Comparison of ENCODE assay signal across 8 cellular contexts in genomic region chr4:25861422-25861926, GRCh38. TPM values are rescaled to one million over a fixed set of nuclear protein-coding genes. Genes with fewer than 3 reads are reported as not detected.
A peak's percentile ranks its signal among the peaks of the same experiment; 100 is the strongest.
DNase-seq lines count a peak whose midpoint lies in the region; ATAC-seq, FAIRE-seq and TF ChIP-seq lines count a peak whose summit lies in the region.

No MANE protein-coding gene starts in this region.

- peak overlapping the region; percentile 59 to 71 for H3K4me3 ChIP-seq in right atrium auricular region
- H3K4me3 ChIP-seq in ascending aorta: peak overlapping the region; percentile 78 to 80
- H3K4me3 ChIP-seq in HepG2 (replicated peaks in 1 of 3; ENCODE audit: insufficient read depth in 1 of 3, low read depth in 2 of 3, low read length in 3 of 3): no peak overlapping the region
- H3K4me3 ChIP-seq in uterus: peak overlapping the region; percentile 9 to 50

- no peaks in the 10 kb centered on the region for H3K36me3 ChIP-seq in right atrium auricular region
- no peaks in the 10 kb centered on the region for H3K36me3 ChIP-seq in ascending aorta
- no peaks in the 10 kb centered on the region for H3K36me3 ChIP-seq in HepG2 (replicated peaks in 1 of 2; ENCODE audit: control insufficient read depth in 1 of 2, insufficient read depth in 2 of 2, low read length in 2 of 2)
- H3K36me3 ChIP-seq in uterus: no peaks in the 10 kb centered on the region

- H3K27me3 ChIP-seq in right atrium auricular region (no peaks in the 10 kb centered on the region), ascending aorta (no peaks in the 10 kb centered on the region), HepG2 (ENCODE audit: control insufficient read depth in 1 of 2, insufficient read depth in 2 of 2, low read length in 2 of 2) (peaks cover 6 to 48% of the 10 kb centered on the region in 2 experiments; a peak in 4 of 5 replicates), uterus (no peaks in the 10 kb centered on the region)

- no peak for ATAC-seq in Right ventricle myocardium superior (ENCODE audit: poor library complexity)
- ATAC-seq in HepG2: no peak
- ATAC-seq in HG02840 (IDR thresholded peaks at IDR 0.05; ENCODE audit: low FRiP score, unreplicated experiment): no peak

- no peak for TF ChIP-seq POLR2A in HepG2 (IDR thresholded peaks at IDR 0.05; ENCODE audit: insufficient read depth in 1 of 2, low read depth in 2 of 2, low read length in 2 of 2)
- TF ChIP-seq POLR2A in uterus (IDR thresholded peaks at IDR 0.05): no peak

- H4K20me1 ChIP-seq in HepG2 (ENCODE audit: insufficient read depth, low read length): no peaks in the 10 kb centered on the region

- in situ Hi-C loops in HepG2 (cut with HindIII; ENCODE audit: extremely low pct_ligation_motif_present, low pct_unique_long_range_greater_than_20kb): no loop called here

- no peak for TF ChIP-seq RAD21 in HepG2 (CRISPR knock-in tag; IDR thresholded peaks at IDR 0.05)

- intact Hi-C loops in Right ventricle myocardium superior (cut with DNase I) (loop anchor here (5.0 kb wide), 1 partner anchor 51 kb away; the partner anchor contains the start of gene SMIM20), ascending aorta (cut with DNase I) (no loop called here), HepG2 (cut with micrococcal nuclease; ENCODE audit: unreplicated experiment) (no loop called here), uterus (cut with DNase I; ENCODE audit: low total_unique reads) (no loop called here)

- H3K79me2 ChIP-seq in HepG2 (ENCODE audit: insufficient read depth, low read length): no peaks in the 10 kb centered on the region

- POLR2A ChIA-PET in HepG2 (lab: Yijun Ruan, JAX): no interaction called here

- H3K9ac ChIP-seq in HepG2 (ENCODE audit: insufficient read depth, low read depth, low read length): no peak overlapping the region

- H3K4me2 ChIP-seq in HepG2 (ENCODE audit: low read depth, low read length): peak overlapping the region; percentile 68; the same call in 1 of the 2 replicates

- no TSS peak for BruUV-seq in HepG2 (replicated peaks; lab: Mats Ljungman, UMichigan)

- CTCF ChIA-PET in HepG2 (lab: Yijun Ruan, JAX; ENCODE audit: low intra/inter-chr PET ratio, low total read pairs): no interaction called here

- DNase-seq in right atrium auricular region (ENCODE audit: low spot score) (no peak), Right ventricle myocardium superior (no peak), ascending aorta (ENCODE audit: low spot score in 2 of 2) (no peak), HepG2 (ENCODE audit: low spot score) (no peak), uterus (no peak), amniotic stem cell (lab: John Stamatoyannopoulos, UW) (no peak)
- no peak for DNase-seq in activated effector memory CD4-positive, alpha-beta T cell treated with Interleukin-2 at 50 U/mL for 16 hours

- no peak for TF ChIP-seq CTCF in right atrium auricular region (IDR thresholded peaks at IDR 0.05)
- TF ChIP-seq CTCF in ascending aorta (IDR thresholded peaks at IDR 0.05): no peak
- no peak for TF ChIP-seq CTCF in HepG2 (CRISPR knock-in tag; IDR thresholded peaks at IDR 0.05)
- TF ChIP-seq CTCF in uterus (IDR thresholded peaks at IDR 0.05): no peak

- FAIRE-seq in HepG2 (lab: Jason Lieb, UNC): no peak

- H2AFZ ChIP-seq in HepG2 (ENCODE audit: low read length): no peak overlapping the region

- WGBS in HepG2 (ENCODE audit: low lambda C conversion rate): 28% methylated on average over 4 of the region's 4 CpGs

- H3K9me3 ChIP-seq in right atrium auricular region (no peaks in the 10 kb centered on the region), ascending aorta (no peaks in the 10 kb centered on the region), HepG2 (ENCODE audit: low read length) (no peaks in the 10 kb centered on the region), uterus (no peaks in the 10 kb centered on the region)

- H3K27ac ChIP-seq in right atrium auricular region: peak overlapping the region; percentile 25 to 63
- H3K27ac ChIP-seq in ascending aorta: no peak overlapping the region
- no peak overlapping the region for H3K27ac ChIP-seq in HepG2 (ENCODE audit: extremely low read length, insufficient read depth, low read length)
- H3K27ac ChIP-seq in uterus: no peak overlapping the region

- TF ChIP-seq EP300 in HepG2 (IDR thresholded peaks at IDR 0.05; ENCODE audit: low read depth in 2 of 2, low read length in 2 of 2) (no peak), HepG2 (CRISPR knock-in tag; IDR thresholded peaks at IDR 0.05; ENCODE audit: borderline replicate concordance) (no peak)

- H3K4me1 ChIP-seq in right atrium auricular region (peaks cover 0 to 32% of the 10 kb centered on the region in 2 donors), ascending aorta (peaks cover 0 to 6% of the 10 kb centered on the region in 2 donors), HepG2 (ENCODE audit: insufficient read depth, low read length) (0 out of 2 replicates have a peak, but pooled peaks cover 8% of the 10 kb centered on the region), uterus (no peaks in the 10 kb centered on the region)

TF ChIP-seq in HepG2, 621 proteins besides CTCF, POLR2A, EP300 and RAD21:
- TF ChIP-seq MAFK (conservative IDR thresholded peaks at IDR 0.05 in 1 of 2, IDR thresholded peaks at IDR 0.05 in 1 of 2; ENCODE audit: low read length in 2 of 2): peak; percentile 73 to 75
- no peak for TF ChIP-seq ZNF660 (CRISPR knock-in tag; IDR thresholded peaks at IDR 0.05; ENCODE audit: borderline replicate concordance, low read depth)
- 0 out of 2 replicates have a peak, but pooled peaks have one; percentile 49 for TF ChIP-seq CBX2 (IDR thresholded peaks at IDR 0.05; ENCODE audit: low read depth, low read length)
- TF ChIP-seq CBX2 (CRISPR knock-in tag; IDR thresholded peaks at IDR 0.05; ENCODE audit: low read depth): no peak
- peak; percentile 69 for TF ChIP-seq MAFF (IDR thresholded peaks at IDR 0.05; ENCODE audit: low read depth, low read length)

RNA-seq across cellular contexts. Expression of gene SEL1L3, which starts 1.3 kb away (rescaled TPM):
- total RNA-seq in right atrium auricular region (1 to 10 TPM; 5.4 to 7.2 TPM), Right ventricle myocardium superior (3.2 TPM), ascending aorta (13.3 TPM), HepG2 (2016; rRNA removed; fragmentation: Illumina TruSeq; extraction: Trizol) (0.63 and 1.1 TPM in 2 replicates), uterus (10 to 100 TPM in 3 of 4 donors, 1 to 10 TPM in 1; 4.1 to 46.1 (median 21.2) TPM)
- 0.20 and 1.7 TPM in 2 replicates for total RNA-seq in HepG2 (2016; cell fraction: cytosol; rRNA removed; fragmentation: Illumina TruSeq; extraction: Trizol; ENCODE audit: low read depth)
- total RNA-seq in HepG2 (2016; cell fraction: insoluble cytoplasmic fraction; rRNA removed; fragmentation: Illumina TruSeq; extraction: Trizol): 0.45 and 0.68 TPM in 2 replicates
- total RNA-seq in HepG2 (2016; cell fraction: membrane; rRNA removed; fragmentation: Illumina TruSeq; extraction: Trizol): 0.59 and 0.65 TPM in 2 replicates
- total RNA-seq in HepG2 (2016; cell fraction: nucleus; rRNA removed; fragmentation: Illumina TruSeq; extraction: Trizol): 1.2 and 1.5 TPM in 2 replicates
- 0.28 and 0.37 TPM in 2 replicates for polyA plus RNA-seq in HepG2 (2011; rRNA removed)
- 0.23 and 0.31 TPM in 2 replicates for polyA plus RNA-seq in HepG2 (2011; cell fraction: cytosol; rRNA removed)
- polyA plus RNA-seq in HepG2 (2011; cell fraction: nucleus; rRNA removed): 0.39 and 0.69 TPM in 2 replicates
- polyA plus RNA-seq in HepG2 (2012): 0.23 and 1.2 TPM in 2 replicates
- polyA plus RNA-seq in HepG2 (2016; cell fraction: cytosol; fragmentation: Illumina TruSeq; extraction: Trizol; ENCODE audit: low read depth): 0.27 TPM in 2 replicates
- polyA plus RNA-seq in HepG2 (2016; cell fraction: insoluble cytoplasmic fraction; fragmentation: Illumina TruSeq; extraction: Trizol; ENCODE audit: low read depth): 0.36 and 0.53 TPM in 2 replicates
- polyA plus RNA-seq in HepG2 (2016; cell fraction: membrane; fragmentation: Illumina TruSeq; extraction: Trizol; ENCODE audit: low read depth): 0.24 and 0.62 TPM in 2 replicates
- 1.2 TPM in 2 replicates for polyA plus RNA-seq in HepG2 (2016; cell fraction: nucleus; fragmentation: Illumina TruSeq; extraction: Trizol; ENCODE audit: insufficient read depth, low read depth)
- 1.7 and 66.3 TPM in 2 replicates for polyA minus RNA-seq in HepG2 (2011; rRNA and poly(A)+ RNA removed; ENCODE audit: low replicate concordance)
- 0.44 and 1.8 TPM in 2 replicates for polyA minus RNA-seq in HepG2 (2011; cell fraction: cytosol; rRNA and poly(A)+ RNA removed)
- polyA minus RNA-seq in HepG2 (2011; cell fraction: nucleus; rRNA and poly(A)+ RNA removed): 0.77 and 2.7 TPM in 2 replicates

RNA-seq across cellular contexts. Expression of gene SMIM20, which starts 52.5 kb away (rescaled TPM):
- total RNA-seq in right atrium auricular region (10 to 100 TPM; 27.8 to 52.1 TPM), Right ventricle myocardium superior (40.1 TPM), ascending aorta (5.7 TPM), HepG2 (2016; rRNA removed; fragmentation: Illumina TruSeq; extraction: Trizol) (30.2 and 36.3 TPM in 2 replicates), uterus (100 to 1,000 TPM in 1 of 4 donors, 10 to 100 TPM in 3; 22.7 to 208 (median 32.4) TPM)
- total RNA-seq in HepG2 (2016; cell fraction: cytosol; rRNA removed; fragmentation: Illumina TruSeq; extraction: Trizol; ENCODE audit: low read depth): 49.4 and 69.7 TPM in 2 replicates
- 29.7 and 32.4 TPM in 2 replicates for total RNA-seq in HepG2 (2016; cell fraction: insoluble cytoplasmic fraction; rRNA removed; fragmentation: Illumina TruSeq; extraction: Trizol)
- 58.5 and 74.9 TPM in 2 replicates for total RNA-seq in HepG2 (2016; cell fraction: membrane; rRNA removed; fragmentation: Illumina TruSeq; extraction: Trizol)
- total RNA-seq in HepG2 (2016; cell fraction: nucleus; rRNA removed; fragmentation: Illumina TruSeq; extraction: Trizol): 13.3 and 17.3 TPM in 2 replicates
- 18.0 and 26.3 TPM in 2 replicates for polyA plus RNA-seq in HepG2 (2011; rRNA removed)
- polyA plus RNA-seq in HepG2 (2011; cell fraction: cytosol; rRNA removed): 17.6 and 20.7 TPM in 2 replicates
- 3.5 and 5.8 TPM in 2 replicates for polyA plus RNA-seq in HepG2 (2011; cell fraction: nucleus; rRNA removed)
- polyA plus RNA-seq in HepG2 (2012): 31.8 and 34.3 TPM in 2 replicates
- polyA plus RNA-seq in HepG2 (2016; cell fraction: cytosol; fragmentation: Illumina TruSeq; extraction: Trizol; ENCODE audit: low read depth): 50.8 and 84.6 TPM in 2 replicates
- 32.2 and 38.8 TPM in 2 replicates for polyA plus RNA-seq in HepG2 (2016; cell fraction: insoluble cytoplasmic fraction; fragmentation: Illumina TruSeq; extraction: Trizol; ENCODE audit: low read depth)
- 51.2 and 73.4 TPM in 2 replicates for polyA plus RNA-seq in HepG2 (2016; cell fraction: membrane; fragmentation: Illumina TruSeq; extraction: Trizol; ENCODE audit: low read depth)
- polyA plus RNA-seq in HepG2 (2016; cell fraction: nucleus; fragmentation: Illumina TruSeq; extraction: Trizol; ENCODE audit: insufficient read depth, low read depth): 24.1 and 28.3 TPM in 2 replicates
- 2.2 and 3.3 TPM in 2 replicates for polyA minus RNA-seq in HepG2 (2011; rRNA and poly(A)+ RNA removed; ENCODE audit: low replicate concordance)
- 5.4 TPM in 2 replicates for polyA minus RNA-seq in HepG2 (2011; cell fraction: cytosol; rRNA and poly(A)+ RNA removed)
- polyA minus RNA-seq in HepG2 (2011; cell fraction: nucleus; rRNA and poly(A)+ RNA removed): 2.6 and 4.0 TPM in 2 replicates

Comparison
In these comparisons a context has a peak if more than half of its experiments do, and no peak if none do; other contexts are left out.
1. H3K27ac ChIP-seq: peak in right atrium auricular region (2 of 2); none in ascending aorta (0 of 2), HepG2 (single experiment) and uterus (0 of 2).
2. H3K4me3 ChIP-seq: peak in right atrium auricular region (2 of 2), ascending aorta (2 of 2) and uterus (2 of 2); none in HepG2 (0 of 3).